19 cellular contexts compared by ENCODE assay signal in genomic region chr6:116859264-116859663, GRCh38. TPM values are rescaled to one million over a fixed set of nuclear protein-coding genes. Genes with fewer than 3 reads are reported as not detected.
DNase-seq lines count a peak whose midpoint lies in the region; ATAC-seq and TF ChIP-seq lines count a peak whose summit lies in the region.
"Had no signal": no experiment of that assay in that cellular context is flagged by ENCODE, and none has a peak within 500 bp of the region (broad histone marks: within the 10 kb centered on the region; RNA-seq: fewer than 3 reads in every experiment).

No MANE protein-coding gene starts in this region.

- TF ChIP-seq EP300 in SK-N-SH (IDR thresholded peaks at IDR 0.05; ENCODE audit: borderline replicate concordance in 1 of 2, low read depth in 1 of 2, low read length in 1 of 2) = no peak

- no peak overlapping the region for H2AFZ ChIP-seq in SK-N-SH (ENCODE audit: low read depth)

- peaks cover 40% of the 10 kb centered on the region for H3K36me3 Mint-ChIP-seq in WTC11
- no peaks in the 10 kb centered on the region for H3K36me3 Mint-ChIP-seq in Calu3 (ENCODE audit: insufficient read depth, unreplicated experiment)
- H3K36me3 Mint-ChIP-seq: CD14-positive monocyte; CD4-positive, alpha-beta memory T cell had no signal

- BruUV-seq in Calu3 (replicated peaks; lab: Mats Ljungman, UMichigan) = no TSS peak

- H3K4me3 Mint-ChIP-seq in WTC11 (no peak overlapping the region), Calu3 (ENCODE audit: low read depth, unreplicated experiment) (no peak overlapping the region)
- H3K4me3 Mint-ChIP-seq: CD14-positive monocyte; CD4-positive, alpha-beta memory T cell; H9 had no signal

- no peak overlapping the region for H3K4me2 ChIP-seq in SK-N-SH
- H3K4me2 ChIP-seq: BLaER1 had no signal

- no peak for TF ChIP-seq CTCF in SK-N-SH (IDR thresholded peaks at IDR 0.05)
- TF ChIP-seq CTCF in HEK293 (tag by site-specific recombination; IDR thresholded peaks at IDR 0.05) = no peak
- no peak for TF ChIP-seq CTCF in WTC11 (IDR thresholded peaks at IDR 0.05)
- no peak for TF ChIP-seq CTCF in Calu3 (IDR thresholded peaks at IDR 0.05; ENCODE audit: unreplicated experiment)

- CTCF ChIA-PET in SK-N-SH (lab: Yijun Ruan, JAX) (no interaction called here), HEK293 (lab: Yijun Ruan, JAX) (no interaction called here), WTC11 (lab: Charles Lee) (no interaction called here), Calu3 (lab: Charles Lee) (no interaction called here)

- no peaks in the 10 kb centered on the region for H3K27me3 ChIP-seq in SK-N-SH (ENCODE audit: insufficient read depth)
- H3K27me3 ChIP-seq: BLaER1 had no signal

- no peaks in the 10 kb centered on the region for H3K27me3 Mint-ChIP-seq in WTC11 (ENCODE audit: low read depth)
- H3K27me3 Mint-ChIP-seq in Calu3 (ENCODE audit: unreplicated experiment) = no peaks in the 10 kb centered on the region
- H3K27me3 Mint-ChIP-seq: CD4-positive, alpha-beta memory T cell had no signal

- POLR2A ChIA-PET in SK-N-SH (lab: Yijun Ruan, JAX) (no interaction called here), HEK293 (lab: Yijun Ruan, JAX) (no interaction called here), WTC11 (lab: Charles Lee) (no interaction called here)

- H4K20me1 ChIP-seq in SK-N-SH (ENCODE audit: insufficient read depth) = no peaks in the 10 kb centered on the region
- H4K20me1 ChIP-seq: BLaER1 had no signal

- no peak for TF ChIP-seq RAD21 in SK-N-SH (IDR thresholded peaks at IDR 0.05; ENCODE audit: low read length)

- H3K36me3 ChIP-seq in SK-N-SH (replicated peaks in 1 of 2; ENCODE audit: control insufficient read depth in 1 of 2, insufficient read depth in 2 of 2, low read length in 1 of 2) (no peaks in the 10 kb centered on the region), HEK293 (ENCODE audit: control insufficient read depth in 2 of 2, insufficient read depth in 1 of 2, low read length in 2 of 2) (no peaks in the 10 kb centered on the region)
- H3K36me3 ChIP-seq: BLaER1 had no signal

- H3K27ac Mint-ChIP-seq in WTC11 (no peak overlapping the region), Calu3 (ENCODE audit: unreplicated experiment) (no peak overlapping the region)
- H3K27ac Mint-ChIP-seq: CD14-positive monocyte; CD4-positive, alpha-beta memory T cell; H9 had no signal

- no peaks in the 10 kb centered on the region for H3F3A ChIP-seq in SK-N-SH (replicated peaks; ENCODE audit: insufficient read depth)

- no peaks in the 10 kb centered on the region for H3K9me3 ChIP-seq in SK-N-SH
- H3K9me3 ChIP-seq in HEK293 (ENCODE audit: control insufficient read depth, insufficient read depth, low read depth, low read length) = no peaks in the 10 kb centered on the region

- H3K4me3 ChIP-seq in SK-N-SH (ENCODE audit: low read depth in 2 of 2, low read length in 1 of 2) = no peak overlapping the region
- no peak overlapping the region for H3K4me3 ChIP-seq in HEK293 (ENCODE audit: low read depth, low read length)
- H3K4me3 ChIP-seq: BLaER1, K562 had no signal

- no peaks in the 10 kb centered on the region for H3K4me1 ChIP-seq in SK-N-SH (ENCODE audit: control insufficient read depth in 1 of 2, insufficient read depth in 2 of 2, low read depth in 1 of 2, low read length in 1 of 2)
- H3K4me1 ChIP-seq in HEK293 (ENCODE audit: control insufficient read depth, insufficient read depth, low read length) = no peaks in the 10 kb centered on the region
- H3K4me1 ChIP-seq: BLaER1 had no signal

- ATAC-seq in SK-N-SH treated with all-trans-retinoic acid at 6 μM for 48 hours = no peak
- no peak for ATAC-seq in WTC11
- ATAC-seq in GM21576 (IDR thresholded peaks at IDR 0.05; ENCODE audit: unreplicated experiment) = no peak
- ATAC-seq: K562 had no signal

- no peaks in the 10 kb centered on the region for H3K9me2 ChIP-seq in SK-N-SH

- H3K27ac ChIP-seq in SK-N-SH (ENCODE audit: low read depth in 2 of 2, low read length in 1 of 2) (no peak overlapping the region), HEK293 (ENCODE audit: extremely low read depth, low read depth, low read length) (no peak overlapping the region)
- H3K27ac ChIP-seq: BLaER1 had no signal

- no peaks in the 10 kb centered on the region for H3K4me1 Mint-ChIP-seq in WTC11
- H3K4me1 Mint-ChIP-seq in Calu3 (ENCODE audit: low read depth, unreplicated experiment) = no peaks in the 10 kb centered on the region
- H3K4me1 Mint-ChIP-seq: CD14-positive monocyte, H9 had no signal

- peaks cover 58% of the 10 kb centered on the region for H3K9me3 Mint-ChIP-seq in WTC11
- H3K9me3 Mint-ChIP-seq in Calu3 (ENCODE audit: low read depth, unreplicated experiment) = peaks cover 2% of the 10 kb centered on the region

- DNase-seq in SK-N-SH (no peak), WTC11 (ENCODE audit: low spot score) (no peak), DMS 273 (lab: John Stamatoyannopoulos, UW; ENCODE audit: unreplicated experiment) (no peak), Calu3 (no peak)
- DNase-seq: 8988T; CD4-positive, alpha-beta memory T cell; DMS79 treated with DMSO at 0.1 percent for 48 hours; GOT3; H9; IMR-90 had no signal

- H3K9ac ChIP-seq in SK-N-SH = no peak overlapping the region
- H3K9ac ChIP-seq: BLaER1 had no signal

- H3K79me2 ChIP-seq in SK-N-SH (ENCODE audit: insufficient read depth) = no peaks in the 10 kb centered on the region

- intact Hi-C loops in Calu3 (cut with micrococcal nuclease; ENCODE audit: unreplicated experiment) = no loop called here

TF ChIP-seq in SK-N-SH treated with all-trans-retinoic acid at 6 μM for 48 hours, 23 proteins besides CTCF, POLR2A, EP300 and RAD21 (continues in another document):
- TF ChIP-seq ZNF565 (CRISPR knock-in tag; conservative IDR thresholded peaks at IDR 0.05; ENCODE audit: low read depth) = no peak

TF ChIP-seq in SK-N-SH, 30 proteins besides CTCF, POLR2A, EP300 and RAD21:
- TF ChIP-seq FOXM1 (IDR thresholded peaks at IDR 0.05; ENCODE audit: low read depth) = no peak
- no peak for TF ChIP-seq RFX5 (IDR thresholded peaks at IDR 0.05; ENCODE audit: low read length)
- no peak for TF ChIP-seq FOSL2 (IDR thresholded peaks at IDR 0.05; ENCODE audit: borderline replicate concordance, low read depth)
- no peak for TF ChIP-seq JUND (IDR thresholded peaks at IDR 0.05)
- no peak for TF ChIP-seq MEF2A (IDR thresholded peaks at IDR 0.05; ENCODE audit: borderline replicate concordance, low read depth)

TF ChIP-seq in HEK293, 187 proteins besides CTCF, POLR2A, EP300 and RAD21 (continues in another document):
- TF ChIP-seq ZNF354C (tag by site-specific recombination; IDR thresholded peaks at IDR 0.05; ENCODE audit: borderline replicate concordance, low read depth) (no peak), ZNF610 (tag by site-specific recombination; IDR thresholded peaks at IDR 0.05; ENCODE audit: borderline replicate concordance) (0 out of 2 replicates have a peak, but pooled peaks have one; percentile 25), TRIM28 (IDR thresholded peaks at IDR 0.05; ENCODE audit: borderline replicate concordance, low read length) (peak; percentile 67; the same call in 1 of the 2 replicates), ZNF133 (tag by site-specific recombination; IDR thresholded peaks at IDR 0.05) (no peak), SETDB1 (IDR thresholded peaks at IDR 0.05; ENCODE audit: insufficient read length, low read length) (peak; percentile 95)
- TF ChIP-seq, protein P1, sequence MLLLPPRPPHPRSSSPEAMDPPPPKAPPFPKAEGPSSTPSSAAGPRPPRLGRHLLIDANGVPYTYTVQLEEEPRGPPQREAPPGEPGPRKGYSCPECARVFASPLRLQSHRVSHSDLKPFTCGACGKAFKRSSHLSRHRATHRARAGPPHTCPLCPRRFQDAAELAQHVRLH (tag by site-specific recombination; IDR thresholded peaks at IDR 0.05) = 0 out of 2 replicates have a peak, but pooled peaks have one; percentile 30

TF ChIP-seq in WTC11, 78 proteins besides CTCF, POLR2A, EP300 and RAD21 (continues in another document):
- TF ChIP-seq ZNF423 (CRISPR knock-in tag; IDR thresholded peaks at IDR 0.05) (0 out of 2 replicates have a peak, but pooled peaks have one; percentile 12), ZNF317 (CRISPR knock-in tag; IDR thresholded peaks at IDR 0.05; ENCODE audit: borderline replicate concordance, low read depth) (no peak), GTF2I (CRISPR knock-in tag; conservative IDR thresholded peaks at IDR 0.05) (peak; percentile 47; the same call in 1 of the 2 replicates), E2F1 (CRISPR knock-in tag; IDR thresholded peaks at IDR 0.05) (no peak), IRF2 (CRISPR knock-in tag; IDR thresholded peaks at IDR 0.05; ENCODE audit: borderline replicate concordance, low read depth) (no peak), ZNF232 (CRISPR knock-in tag; IDR thresholded peaks at IDR 0.05) (no peak), ZNF396 (CRISPR knock-in tag; IDR thresholded peaks at IDR 0.05; ENCODE audit: borderline replicate concordance) (peak; percentile 83; the same call in 1 of the 2 replicates)

RNA-seq across cellular contexts. Expression of gene RFX6, which starts 17.8 kb away (rescaled TPM):
- polyA plus RNA-seq in SK-N-SH (2012; rRNA removed) = not detected in 2 replicates
- polyA plus RNA-seq in SK-N-SH (2012; cell fraction: cytosol; rRNA removed) = not detected in 2 replicates
- polyA plus RNA-seq in SK-N-SH (2012; cell fraction: nucleus; rRNA removed) = 0.01 TPM in 1 of 2 replicates, not detected in the other
- total RNA-seq in WTC11 (2021) = 0.11 TPM in 1 of 3 replicates, not detected in the others
- total RNA-seq in Calu3 (2022) = not detected in 2 replicates
- total RNA-seq: A673; CD4-positive, alpha-beta memory T cell; H9; IMR-90; K562 had no signal
- polyA plus RNA-seq: AG04450; CD14-positive monocyte; CD4-positive, alpha-beta memory T cell; IMR-90; K562 had no signal

RNA-seq across cellular contexts. Expression of gene GPRC6A, which starts 30.4 kb away (rescaled TPM):
- polyA plus RNA-seq in SK-N-SH (2012; rRNA removed) = not detected in 2 replicates
- polyA plus RNA-seq in SK-N-SH (2012; cell fraction: cytosol; rRNA removed) = not detected in 2 replicates
- polyA plus RNA-seq in SK-N-SH (2012; cell fraction: nucleus; rRNA removed) = not detected in 2 replicates
- total RNA-seq in WTC11 (2021) (0.17 to 0.25 TPM (median 0.23 TPM) in 3 replicates), Calu3 (2022) (not detected in 2 replicates)
- total RNA-seq: A673; CD4-positive, alpha-beta memory T cell; H9; HT-29; IMR-90; K562 had no signal
- polyA plus RNA-seq: AG04450; CD14-positive monocyte; CD4-positive, alpha-beta memory T cell; IMR-90 had no signal
